In the genomic region with DNA sequence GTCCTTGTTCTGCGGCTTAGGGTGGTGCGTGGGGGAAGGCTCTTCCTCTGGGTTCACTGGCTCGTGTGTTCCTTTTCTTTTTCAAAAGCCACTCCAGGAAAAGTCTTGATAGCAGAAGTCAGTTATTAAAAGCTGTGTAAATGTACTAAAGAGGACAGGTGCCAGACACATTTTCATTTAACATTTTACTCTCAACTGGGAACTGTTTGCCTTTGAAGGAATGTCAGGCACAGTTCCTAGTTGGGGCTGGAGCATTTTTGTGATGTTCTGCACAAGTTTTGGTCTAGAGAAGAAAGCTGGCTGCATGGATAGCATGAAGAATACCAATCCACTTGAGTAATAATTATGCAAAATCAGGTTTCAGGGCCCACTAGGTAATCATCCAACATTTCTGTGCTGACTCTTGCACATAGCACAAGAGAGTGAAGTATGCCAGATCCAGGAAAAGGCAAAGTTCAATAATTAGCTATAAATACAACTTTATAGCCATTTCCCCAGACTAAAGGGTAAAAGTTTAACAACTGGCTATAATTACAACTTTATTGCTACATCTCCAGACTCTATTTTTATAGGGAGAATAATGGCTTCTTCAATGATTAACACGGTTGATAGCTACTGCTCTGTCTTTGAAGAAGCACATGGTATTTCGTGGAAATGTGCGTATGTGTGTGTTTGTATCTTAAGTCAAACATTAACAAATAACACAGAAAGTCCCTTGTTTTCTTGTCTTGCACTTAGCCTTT, we compare ENCODE assay signal across 21 cellular contexts. TPM values are rescaled to one million over a fixed set of nuclear protein-coding genes. Genes with fewer than 3 reads are reported as not detected.
DNase-seq lines count a peak whose midpoint lies in the region; ATAC-seq, FAIRE-seq and TF ChIP-seq lines count a peak whose summit lies in the region.
"Had no signal": no experiment of that assay in that cellular context is flagged by ENCODE, and none has a peak within 500 bp of the region (broad histone marks: within the 10 kb centered on the region; RNA-seq: fewer than 3 reads in every experiment).

No MANE protein-coding gene starts in this region.

- H3K27me3 ChIP-seq in small intestine (ENCODE audit: control insufficient read depth in 2 of 2, insufficient read depth in 2 of 2, low read length in 2 of 2) (peaks cover 0 to 2% of the 10 kb centered on the region in 2 donors), BE2C (no peaks in the 10 kb centered on the region)
- H3K27me3 ChIP-seq: right atrium auricular region, SJSA1 had no signal

- peaks cover 0 to 8% of the 10 kb centered on the region in 2 donors for H3K4me1 ChIP-seq in small intestine (ENCODE audit: control insufficient read depth in 2 of 2, insufficient read depth in 1 of 2, low read depth in 1 of 2, low read length in 1 of 2)
- H3K4me1 ChIP-seq in BE2C = no peaks in the 10 kb centered on the region

- FAIRE-seq in colon (lab: Jason Lieb, UNC) (peak; percentile 74), small intestine (lab: Jason Lieb, UNC) (peak; percentile 89)
- FAIRE-seq: D721Med, K562 had no signal

- H3K36me3 ChIP-seq in small intestine (ENCODE audit: control insufficient read depth in 2 of 2, insufficient read depth in 2 of 2, low read length in 2 of 2) (no peaks in the 10 kb centered on the region), BE2C (no peaks in the 10 kb centered on the region)
- H3K36me3 ChIP-seq: right atrium auricular region, SJSA1 had no signal

- ATAC-seq in left lobe of liver (peak; percentile 36), GM21825 (IDR thresholded peaks at IDR 0.05; ENCODE audit: unreplicated experiment) (no peak)
- ATAC-seq: activated CD4-positive, alpha-beta T cell treated with anti-CD3 and anti-CD28 coated beads for 36 hours; K562 had no signal

- DNase-seq in EH (ENCODE audit: low read depth) (peak; percentile 55), left lobe of liver (ENCODE audit: low spot score) (no peak), small intestine (peak; percentile 94), NCI-H2171 (lab: John Stamatoyannopoulos, UW) (no peak), BE2C (no peak), NCI-H748 treated with DMSO at 0.1 percent for 48 hours (lab: John Stamatoyannopoulos, UW) (no peak)
- DNase-seq: activated CD4-positive, alpha-beta T cell treated with anti-CD3 and anti-CD28 coated beads for 36 hours; activated effector memory CD4-positive, alpha-beta T cell treated with anti-CD3 and anti-CD28 coated beads, Interleukin-2, amount 50 U/mL, for 16 hours; amygdala; glutamatergic neuron; NCI-H1048; NCI-H2107; PC-9; T1000 had no signal

- H3K9me3 ChIP-seq in small intestine (ENCODE audit: control insufficient read depth, low read depth) (no peaks in the 10 kb centered on the region), BE2C (no peaks in the 10 kb centered on the region)
- H3K9me3 ChIP-seq: right atrium auricular region, SJSA1 had no signal

- H3K27ac ChIP-seq in small intestine (ENCODE audit: low read depth in 1 of 2, low read length in 1 of 2) = peak overlapping the region; percentile 73 to 77
- H3K27ac ChIP-seq: PC-9, right atrium auricular region, SJSA1 had no signal

- no peak for TF ChIP-seq CTCF in BE2C (IDR thresholded peaks at IDR 0.05; ENCODE audit: low read depth, low read length)

- no peak overlapping the region for H3K4me3 ChIP-seq in small intestine (ENCODE audit: low read depth in 1 of 2, low read length in 2 of 2)
- H3K4me3 ChIP-seq in BE2C (ENCODE audit: low read depth, low read length) = no peak overlapping the region
- H3K4me3 ChIP-seq: K562, PC-9, right atrium auricular region, SJSA1 had no signal

- WGBS in small intestine, 3 donors = 12 to 56% (median 33%) methylated on average over 6 of the region's 6 CpGs

RNA-seq across cellular contexts. Expression of a gene that starts 16.2 kb away (rescaled TPM):
- total RNA-seq in left lobe of liver = not detected
- polyA plus RNA-seq in small intestine = not detected
- polyA plus RNA-seq in BE2C (2012; ENCODE audit: insufficient read depth, insufficient read length, low read depth) = not detected
- total RNA-seq: activated CD4-positive, alpha-beta T cell treated with anti-CD3 and anti-CD28 coated beads for 36 hours; cerebellum; K562; PC-9; right atrium auricular region; SJSA1 had no signal
- polyA plus RNA-seq: K562 had no signal

RNA-seq across cellular contexts. Expression of a gene that starts 33.8 kb away (rescaled TPM):
- not detected for total RNA-seq in left lobe of liver
- polyA plus RNA-seq in small intestine = not detected
- not detected for polyA plus RNA-seq in BE2C (2012; ENCODE audit: insufficient read depth, insufficient read length, low read depth)
- total RNA-seq: activated CD4-positive, alpha-beta T cell treated with anti-CD3 and anti-CD28 coated beads for 36 hours; cerebellum; K562; PC-9; right atrium auricular region; SJSA1 had no signal
- polyA plus RNA-seq: K562 had no signal

RNA-seq across cellular contexts. Expression of a gene that starts 37.3 kb away (rescaled TPM):
- not detected for total RNA-seq in left lobe of liver
- not detected for polyA plus RNA-seq in small intestine
- not detected for polyA plus RNA-seq in BE2C (2012; ENCODE audit: insufficient read depth, insufficient read length, low read depth)
- total RNA-seq: activated CD4-positive, alpha-beta T cell treated with anti-CD3 and anti-CD28 coated beads for 36 hours; cerebellum; K562; PC-9; right atrium auricular region; SJSA1 had no signal
- polyA plus RNA-seq: K562 had no signal

RNA-seq across cellular contexts. Expression of a gene that starts 44.1 kb away (rescaled TPM):
- total RNA-seq in left lobe of liver = 14.6 TPM
- 1 to 10 TPM; 4.0 to 8.4 (median 7.0) TPM for polyA plus RNA-seq in small intestine
- 0.91 TPM for polyA plus RNA-seq in BE2C (2012; ENCODE audit: insufficient read depth, insufficient read length, low read depth)
- total RNA-seq: activated CD4-positive, alpha-beta T cell treated with anti-CD3 and anti-CD28 coated beads for 36 hours; K562; SJSA1 had no signal
- polyA plus RNA-seq: K562 had no signal

RNA-seq across cellular contexts. Expression of a gene that starts 51.7 kb away (rescaled TPM):
- total RNA-seq in left lobe of liver = not detected
- 10 to 100 TPM in 1 of 3 donors, 1 to 10 TPM in 2; 9.6 to 15.9 (median 9.7) TPM for polyA plus RNA-seq in small intestine
- polyA plus RNA-seq in BE2C (2012; ENCODE audit: insufficient read depth, insufficient read length, low read depth) = not detected
- total RNA-seq: cerebellum, PC-9, right atrium auricular region, SJSA1 had no signal
- polyA plus RNA-seq: K562 had no signal

Comparison
In these comparisons a context has a peak if more than half of its experiments do, and no peak if none do; other contexts are left out.
1. DNase-seq: peak in EH (single experiment) and small intestine (single experiment); none in left lobe of liver (single experiment), NCI-H2171 (single experiment), BE2C (single experiment) and NCI-H748 treated with DMSO at 0.1 percent for 48 hours (single experiment).